13 cellular contexts compared by ENCODE assay signal in the genomic region with DNA sequence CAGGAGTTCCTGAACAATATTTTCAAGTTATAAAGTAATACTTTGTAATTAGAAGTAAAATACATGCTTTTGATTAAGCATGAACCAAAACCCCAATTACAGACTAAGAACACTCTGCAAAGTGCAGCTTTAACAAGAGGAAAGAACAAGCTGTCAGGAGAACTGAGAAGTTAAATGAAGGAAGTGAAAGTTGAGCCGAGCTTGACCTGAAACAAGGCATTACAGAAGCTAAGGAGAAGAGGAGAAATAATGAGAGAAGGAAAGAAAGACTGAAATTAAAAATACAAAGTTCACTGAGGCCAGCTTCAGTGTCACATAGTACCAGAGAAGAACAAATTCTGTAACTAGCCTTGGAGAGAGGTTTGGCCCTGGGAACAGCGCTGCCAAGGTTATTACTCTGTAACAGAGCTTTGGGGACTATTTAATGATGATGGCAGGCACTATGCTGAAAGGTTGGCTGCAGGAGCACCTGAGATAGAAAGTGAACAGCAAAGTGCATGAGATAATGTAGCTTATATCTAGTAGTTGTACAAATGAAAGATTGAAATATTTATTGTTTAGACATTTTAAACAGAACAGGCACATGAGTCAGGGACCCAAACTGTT.
DNase-seq lines count a peak whose midpoint lies in the region; ATAC-seq and TF ChIP-seq lines count a peak whose summit lies in the region.
"Had no signal": no experiment of that assay in that cellular context is flagged by ENCODE, and none has a peak within 500 bp of the region (broad histone marks: within the 10 kb centered on the region; RNA-seq: fewer than 3 reads in every experiment).

No MANE protein-coding gene starts in this region.

- peak; percentile 77 for DNase-seq in RPMI8226
- DNase-seq in kidney glomerular epithelial cell (lab: John Stamatoyannopoulos, UW), result no peak
- DNase-seq in natural killer cell treated with Interleukin-12 subunit alpha and Interleukin-12 subunit beta and Interleukin-15 and Interleukin-18, amount 100 ng/mL, for 72 hours (ENCODE audit: low spot score), result no peak
- DNase-seq in suprapubic skin (ENCODE audit: low spot score in 2 of 2), result no peak
- DNase-seq in HK-2 (ENCODE audit: unreplicated experiment), result no peak
- DNase-seq: CD8-positive, alpha-beta memory T cell; erythroblast; H7; left lung; right lobe of liver had no signal

- no peak overlapping the region for H3K27ac Mint-ChIP-seq in natural killer cell treated with Interleukin-12 subunit alpha and Interleukin-12 subunit beta and Interleukin-15 and Interleukin-18, amount 100 ng/mL, for 72 hours

- H3K27me3 Mint-ChIP-seq in natural killer cell treated with Interleukin-12 subunit alpha and Interleukin-12 subunit beta and Interleukin-15 and Interleukin-18, amount 100 ng/mL, for 72 hours, result no peaks in the 10 kb centered on the region

- WGBS in suprapubic skin, result 73% methylated on average over 2 of the region's 2 CpGs

- no peaks in the 10 kb centered on the region for H3K36me3 Mint-ChIP-seq in natural killer cell treated with Interleukin-12 subunit alpha and Interleukin-12 subunit beta and Interleukin-15 and Interleukin-18, amount 100 ng/mL, for 72 hours
- H3K36me3 Mint-ChIP-seq: CD8-positive, alpha-beta memory T cell had no signal

- no peaks in the 10 kb centered on the region for H3K4me1 ChIP-seq in suprapubic skin
- H3K4me1 ChIP-seq: left lung, right lobe of liver had no signal

- peaks cover 15% of the 10 kb centered on the region for H3K9me3 Mint-ChIP-seq in natural killer cell treated with Interleukin-12 subunit alpha and Interleukin-12 subunit beta and Interleukin-15 and Interleukin-18, amount 100 ng/mL, for 72 hours

- no peak for TF ChIP-seq POLR2A in suprapubic skin (IDR thresholded peaks at IDR 0.05)

- H3K4me3 Mint-ChIP-seq in natural killer cell treated with Interleukin-12 subunit alpha and Interleukin-12 subunit beta and Interleukin-15 and Interleukin-18, amount 100 ng/mL, for 72 hours, result no peak overlapping the region
- H3K4me3 Mint-ChIP-seq: CD8-positive, alpha-beta memory T cell had no signal

- no peak overlapping the region for H3K4me3 ChIP-seq in suprapubic skin
- H3K4me3 ChIP-seq: left lung, right lobe of liver had no signal

- no peaks in the 10 kb centered on the region for H3K36me3 ChIP-seq in suprapubic skin
- H3K36me3 ChIP-seq: left lung, right lobe of liver had no signal

- TF ChIP-seq CTCF in suprapubic skin (IDR thresholded peaks at IDR 0.05), result no peak

- no peaks in the 10 kb centered on the region for H3K9me3 ChIP-seq in suprapubic skin
- H3K9me3 ChIP-seq: right lobe of liver had no signal

- H3K4me1 Mint-ChIP-seq in natural killer cell treated with Interleukin-12 subunit alpha and Interleukin-12 subunit beta and Interleukin-15 and Interleukin-18, amount 100 ng/mL, for 72 hours (ENCODE audit: low read depth in 2 of 2), result no peaks in the 10 kb centered on the region
- H3K4me1 Mint-ChIP-seq: CD8-positive, alpha-beta memory T cell had no signal

- no peaks in the 10 kb centered on the region for H3K27me3 ChIP-seq in suprapubic skin
- H3K27me3 ChIP-seq: left lung, right lobe of liver had no signal

- no peak for TF ChIP-seq EP300 in suprapubic skin (IDR thresholded peaks at IDR 0.05)

- H3K27ac ChIP-seq in suprapubic skin, result no peak overlapping the region
- H3K27ac ChIP-seq: left lung, right lobe of liver had no signal

- ATAC-seq in GM18499 (IDR thresholded peaks at IDR 0.05; ENCODE audit: insufficient read depth, unreplicated experiment) (peak; percentile 95), GM21447 (IDR thresholded peaks at IDR 0.05; ENCODE audit: unreplicated experiment) (peak; percentile 98), HG03108 (IDR thresholded peaks at IDR 0.05; ENCODE audit: unreplicated experiment) (peak; percentile 95)
- ATAC-seq in natural killer cell treated with Interleukin-12 subunit alpha and Interleukin-12 subunit beta and Interleukin-15 and Interleukin-18, amount 100 ng/mL, for 72 hours, result no peak
- ATAC-seq: left lung had no signal

Comparison
In these comparisons a context has a peak if more than half of its experiments do, and no peak if none do; other contexts are left out.
1. ATAC-seq: peak in GM18499 (single experiment), GM21447 (single experiment) and HG03108 (single experiment); none in natural killer cell treated with Interleukin-12 subunit alpha and Interleukin-12 subunit beta and Interleukin-15 and Interleukin-18, amount 100 ng/mL, for 72 hours (0 of 2).